In the genomic region with DNA sequence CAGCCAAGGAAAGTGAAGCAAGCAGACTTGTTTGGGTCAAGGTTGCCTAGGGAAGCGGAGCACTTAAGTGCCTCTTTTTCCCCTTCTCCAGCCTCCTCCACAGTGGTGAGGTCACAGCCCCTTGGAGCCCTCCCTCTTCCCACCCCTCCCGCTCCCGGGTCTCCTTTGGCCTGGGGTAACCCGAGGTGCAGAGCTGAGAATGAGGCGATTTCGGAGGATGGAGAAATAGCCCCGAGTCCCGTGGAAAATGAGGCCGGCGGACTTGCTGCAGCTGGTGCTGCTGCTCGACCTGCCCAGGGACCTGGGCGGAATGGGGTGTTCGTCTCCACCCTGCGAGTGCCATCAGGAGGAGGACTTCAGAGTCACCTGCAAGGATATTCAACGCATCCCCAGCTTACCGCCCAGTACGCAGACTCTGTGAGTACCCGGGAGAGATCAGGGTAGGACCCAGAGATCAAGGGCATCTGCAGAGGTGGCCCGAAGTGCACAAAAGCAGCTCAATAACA, we compare ENCODE assay signal across 8 cellular contexts. TPM values are rescaled to one million over a fixed set of nuclear protein-coding genes. Genes with fewer than 3 reads are reported as not detected.
DNase-seq lines count a peak whose midpoint lies in the region; ATAC-seq and TF ChIP-seq lines count a peak whose summit lies in the region.

A gene (plus strand): TSS at position 188 of the 506 bp plus-strand sequence. CDS start 60 bp downstream, at position 248.

- no peaks in the 10 kb centered on the region for H3K27me3 Mint-ChIP-seq in CD4-positive, alpha-beta T cell

- H4K20me1 ChIP-seq in OCI-LY1 (ENCODE audit: insufficient read depth, low read length) = no peaks in the 10 kb centered on the region

- peak within 1 kb of the TSS; percentile 29 for H3K27ac Mint-ChIP-seq in CD4-positive, alpha-beta T cell

- no peaks in the 10 kb centered on the region for H3K9me3 ChIP-seq in CD4-positive, alpha-beta T cell (ENCODE audit: control insufficient read depth, low read length)
- H3K9me3 ChIP-seq in OCI-LY1 (ENCODE audit: low read length) (0 out of 2 replicates have a peak, but pooled peaks cover 3% of the 10 kb centered on the region), ectodermal cell (ENCODE audit: control insufficient read depth, low read length) (no peaks in the 10 kb centered on the region), mucosa of stomach (ENCODE audit: control insufficient read depth, low read length) (no peaks in the 10 kb centered on the region)

- no peaks in the 10 kb centered on the region for H3K9me3 Mint-ChIP-seq in CD4-positive, alpha-beta T cell

- peak within 1 kb of the TSS; percentile 93 for H3K4me3 Mint-ChIP-seq in CD4-positive, alpha-beta T cell

- 25 to 32% methylated on average over 19 of the region's 19 CpGs for WGBS in ectodermal cell, 2 experiments

- no peaks in the 10 kb centered on the region for H3K27me3 ChIP-seq in CD4-positive, alpha-beta T cell (ENCODE audit: control insufficient read depth, insufficient read depth, low read length)
- no peaks in the 10 kb centered on the region for H3K27me3 ChIP-seq in OCI-LY1 (ENCODE audit: insufficient read depth, low read length)
- H3K27me3 ChIP-seq in ectodermal cell (ENCODE audit: control insufficient read depth, insufficient read depth, low read length, poor library complexity, severe bottlenecking) = peaks cover 16% of the 10 kb centered on the region
- H3K27me3 ChIP-seq in mucosa of stomach (ENCODE audit: control insufficient read depth, insufficient read depth, low read length) = peaks cover 19% of the 10 kb centered on the region

- peak in 6 of 10 experiments; percentile 2 to 44 (median 12) for DNase-seq in CD4-positive, alpha-beta T cell
- DNase-seq in NK-92 (lab: John Stamatoyannopoulos, UW; ENCODE audit: unreplicated experiment) = no peak
- no peak for DNase-seq in Ammon's horn (ENCODE audit: low spot score)

- H3K36me3 ChIP-seq in OCI-LY1 (ENCODE audit: insufficient read depth, low read length) (no peaks in the 10 kb centered on the region), ectodermal cell (ENCODE audit: control insufficient read depth, insufficient read depth, low read length) (no peaks in the 10 kb centered on the region), mucosa of stomach (ENCODE audit: control insufficient read depth, insufficient read depth, low read length) (no peaks in the 10 kb centered on the region)

- no peak within 1 kb of the TSS for H3K27ac ChIP-seq in CD4-positive, alpha-beta T cell (ENCODE audit: low read depth, low read length)
- H3K27ac ChIP-seq in OCI-LY1 (ENCODE audit: low read depth, low read length, poor library complexity, severe bottlenecking) = peak within 1 kb of the TSS; percentile 94
- H3K27ac ChIP-seq in ectodermal cell (ENCODE audit: insufficient read depth, low read depth, low read length, poor library complexity, severe bottlenecking) = no peak within 1 kb of the TSS

- 0 out of 2 replicates have a peak, but pooled peaks cover 7% of the 10 kb centered on the region for H3F3A ChIP-seq in OCI-LY1 (ENCODE audit: insufficient read depth, low read length)

- POLR2A ChIA-PET in CD4-positive, alpha-beta T cell (lab: Charles Lee) = interaction anchor here (0.8 to 1.8 kb wide), 4 partner anchors 14 to 578 kb away, joined by 3 to 10 read pairs (median 3); a partner anchor contains a TSS

- H3K4me3 ChIP-seq in OCI-LY1 (ENCODE audit: low read depth, low read length, poor library complexity, severe bottlenecking) = peak within 1 kb of the TSS; percentile 63
- H3K4me3 ChIP-seq in ectodermal cell (ENCODE audit: insufficient read depth, low read depth, low read length) = peak within 1 kb of the TSS; percentile 13
- H3K4me3 ChIP-seq in mucosa of stomach (ENCODE audit: low read length) = peak within 1 kb of the TSS; percentile 23

- H3K4me1 ChIP-seq in OCI-LY1 (ENCODE audit: insufficient read depth, low read length, severe bottlenecking) (peaks cover 54% of the 10 kb centered on the region), ectodermal cell (ENCODE audit: control insufficient read depth, insufficient read depth, low read length) (no peaks in the 10 kb centered on the region), mucosa of stomach (ENCODE audit: control insufficient read depth, insufficient read depth, low read length) (peaks cover 6% of the 10 kb centered on the region)

- intact Hi-C loops in CD4-positive, alpha-beta T cell (cut with DNase I, micrococcal nuclease) = loop anchor here in 1 of 2 experiments (2.0 to 5.0 kb wide), 3 partner anchors 215 to 509 kb away; no protein-coding TSS in a partner anchor

- H3K9me2 ChIP-seq in OCI-LY1 (ENCODE audit: low read depth, low read length) = no peaks in the 10 kb centered on the region

- H3K4me2 ChIP-seq in OCI-LY1 (ENCODE audit: low read length) = peak within 1 kb of the TSS; percentile 91

- CTCF ChIA-PET in CD4-positive, alpha-beta T cell (lab: Charles Lee) = interaction anchor here (1.1 to 2.8 kb wide), 2 partner anchors 14 to 32 kb away, joined by 3 to 14 read pairs; a partner anchor contains a TSS

- no peaks in the 10 kb centered on the region for H3K79me2 ChIP-seq in OCI-LY1 (ENCODE audit: insufficient read depth, low read length)

- no peak for ATAC-seq in CD4-positive, alpha-beta T cell (ENCODE audit: poor library complexity)
- ATAC-seq in HG02852 (IDR thresholded peaks at IDR 0.05; ENCODE audit: unreplicated experiment) (no peak), GM18907 (IDR thresholded peaks at IDR 0.05; ENCODE audit: unreplicated experiment) (no peak)

- no peak for TF ChIP-seq CTCF in CD4-positive, alpha-beta T cell (IDR thresholded peaks at IDR 0.05)
- TF ChIP-seq CTCF in OCI-LY1 (IDR thresholded peaks at IDR 0.05; ENCODE audit: low read length) = no peak

- no peaks in the 10 kb centered on the region for H3K36me3 Mint-ChIP-seq in CD4-positive, alpha-beta T cell (ENCODE audit: low read depth)

- peaks cover 55% of the 10 kb centered on the region for H3K4me1 Mint-ChIP-seq in CD4-positive, alpha-beta T cell (ENCODE audit: low read depth)

- H2AFZ ChIP-seq in OCI-LY1 (ENCODE audit: low read length) = peak within 1 kb of the TSS; percentile 77

- H3K9ac ChIP-seq in OCI-LY1 (ENCODE audit: low read length) (peak within 1 kb of the TSS; percentile 60), mucosa of stomach (ENCODE audit: low read length) (peak within 1 kb of the TSS; percentile 51)

RNA-seq across cellular contexts. Expression of the gene that starts here (rescaled TPM):
- not detected for total RNA-seq in CD4-positive, alpha-beta T cell
- 0.28 TPM for polyA plus RNA-seq in ectodermal cell (2013, experiment 1 of 4)
- polyA plus RNA-seq in ectodermal cell (2013, experiment 2 of 4) = 0.48 TPM
- 0.21 TPM for polyA plus RNA-seq in ectodermal cell (2013, experiment 3 of 4)
- 0.65 TPM for polyA plus RNA-seq in ectodermal cell (2013, experiment 4 of 4)

Comparison
In these comparisons a context has a peak if more than half of its experiments do, and no peak if none do; other contexts are left out.
1. Peak in DNase-seq in CD4-positive, alpha-beta T cell; RNA of the gene not detected or under 1 TPM.
2. H3K4me3 ChIP-seq: peak in every context shown above with its lines; median percentile 63 in OCI-LY1; 23 in mucosa of stomach; 13 in ectodermal cell.